Comparison of ENCODE assay signal across 8 cellular contexts in the genomic region with DNA sequence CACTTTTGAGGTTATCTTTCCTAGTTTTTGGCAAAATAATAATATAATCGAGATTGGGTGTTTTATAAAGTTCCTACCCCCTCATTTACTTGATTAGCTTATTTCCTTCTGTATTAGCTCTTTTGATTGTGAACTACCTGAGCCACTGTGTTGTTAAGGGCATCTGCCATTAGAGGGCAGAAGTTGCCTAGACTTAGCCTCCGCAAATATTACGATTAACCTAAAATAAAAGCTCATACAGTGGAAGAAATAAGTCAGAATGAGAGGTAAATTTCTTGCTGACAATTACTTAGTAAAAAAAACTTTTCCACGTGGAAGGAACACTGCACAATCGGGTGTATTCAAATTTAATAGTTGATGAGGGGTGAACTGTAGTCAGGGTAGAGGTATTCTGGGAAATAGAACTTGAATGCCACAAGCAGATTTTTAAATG. TPM values are rescaled to one million over a fixed set of nuclear protein-coding genes. Genes with fewer than 3 reads are reported as not detected.
A peak's percentile ranks its signal among the peaks of the same experiment; 100 is the strongest.
DNase-seq lines count a peak whose midpoint lies in the region; ATAC-seq, FAIRE-seq and TF ChIP-seq lines count a peak whose summit lies in the region.

No MANE protein-coding gene starts in this region.

- no peaks in the 10 kb centered on the region for H3K27me3 Mint-ChIP-seq in activated T-cell treated with anti-CD3 and anti-CD28 coated beads, Interleukin-2, amount 50 U/mL, for 4 hours (ENCODE audit: low read depth)

- H3K4me3 Mint-ChIP-seq in activated T-cell treated with anti-CD3 and anti-CD28 coated beads, Interleukin-2, amount 50 U/mL, for 4 hours, result peak overlapping the region; percentile 85

- intact Hi-C loops in ovary (cut with DNase I), result loop anchor here in 3 of 4 donors (5.0 to 10.0 kb wide), 4 partner anchors 57 to 413 kb away; partner anchors contain the start of genes ENAH (in 1 of the 3) and SDE2 (in 1 of the 3)

- no peaks in the 10 kb centered on the region for H3K27me3 ChIP-seq in ovary

- 1% methylated on average over 5 of the region's 5 CpGs for WGBS in ovary, 3 donors

- ATAC-seq in activated T-cell treated with anti-CD3 and anti-CD28 coated beads, Interleukin-2, amount 50 U/mL, for 4 hours, result no peak
- ATAC-seq in HG03520 (IDR thresholded peaks at IDR 0.05; ENCODE audit: unreplicated experiment), result no peak

- TF ChIP-seq CTCF in C4-2B (conservative IDR thresholded peaks at IDR 0.05) (peak; percentile 90), ovary (IDR thresholded peaks at IDR 0.05) (peak; percentile 41 to 74 (median 72))

- H3K9me3 Mint-ChIP-seq in activated T-cell treated with anti-CD3 and anti-CD28 coated beads, Interleukin-2, amount 50 U/mL, for 4 hours, result no peaks in the 10 kb centered on the region

- H3K4me1 Mint-ChIP-seq in activated T-cell treated with anti-CD3 and anti-CD28 coated beads, Interleukin-2, amount 50 U/mL, for 4 hours (ENCODE audit: low read depth), result peaks cover 60% of the 10 kb centered on the region

- H3K4me1 ChIP-seq in ovary (ENCODE audit: insufficient read depth), result peaks cover 3% of the 10 kb centered on the region

- no peak for TF ChIP-seq EP300 in ovary (IDR thresholded peaks at IDR 0.05)

- no peak overlapping the region for H3K27ac ChIP-seq in C4-2B
- no peak overlapping the region for H3K27ac ChIP-seq in ovary

- no peak for TF ChIP-seq POLR2A in ovary (IDR thresholded peaks at IDR 0.05)

- H3K36me3 ChIP-seq in ovary, result no peaks in the 10 kb centered on the region

- peak; percentile 85 for FAIRE-seq in GM18507 (lab: Jason Lieb, UNC)

- no peaks in the 10 kb centered on the region for H3K9me3 ChIP-seq in ovary

- H3K4me3 ChIP-seq in ovary, result peak overlapping the region; percentile 84

- DNase-seq in GM18507 (ENCODE audit: extremely low spot score, insufficient read length, low read depth) (no peak), NCI-H446 treated with DMSO at 0.1 percent for 48 hours (lab: John Stamatoyannopoulos, UW) (peak; percentile 15), fibroblast of the conjunctiva (ENCODE audit: low read depth) (peak; percentile 51), ovary (peak in 2 of 5 donors; percentile 46 to 58), ecto neural progenitor cell (ENCODE audit: low spot score) (no peak)
- DNase-seq in activated T-cell treated with anti-CD3 and anti-CD28 coated beads, Interleukin-2, amount 50 U/mL, for 4 hours, result peak; percentile 31

- peaks cover 34% of the 10 kb centered on the region for H3K36me3 Mint-ChIP-seq in activated T-cell treated with anti-CD3 and anti-CD28 coated beads, Interleukin-2, amount 50 U/mL, for 4 hours (ENCODE audit: insufficient read depth)

RNA-seq across cellular contexts. Expression of gene H3-3A, which starts 2.3 kb away (rescaled TPM):
- 100 to 1,000 TPM; 328 to 367 (median 332) TPM for total RNA-seq in activated T-cell treated with anti-CD3 and anti-CD28 coated beads, Interleukin-2, amount 50 U/mL, for 4 hours
- total RNA-seq in ovary, result 100 to 1,000 TPM; 266 to 526 (median 420) TPM
- polyA plus RNA-seq in ovary, result 100 to 1,000 TPM; 500 to 590 TPM

Comparison
In these comparisons a context has a peak if more than half of its experiments do, and no peak if none do; other contexts are left out.
1. DNase-seq: peak in NCI-H446 treated with DMSO at 0.1 percent for 48 hours (single experiment), activated T-cell treated with anti-CD3 and anti-CD28 coated beads, Interleukin-2, amount 50 U/mL, for 4 hours (single experiment) and fibroblast of the conjunctiva (single experiment); none in GM18507 (single experiment) and ecto neural progenitor cell (single experiment).